Comparison of ENCODE assay signal across 18 cellular contexts in the genomic region with DNA sequence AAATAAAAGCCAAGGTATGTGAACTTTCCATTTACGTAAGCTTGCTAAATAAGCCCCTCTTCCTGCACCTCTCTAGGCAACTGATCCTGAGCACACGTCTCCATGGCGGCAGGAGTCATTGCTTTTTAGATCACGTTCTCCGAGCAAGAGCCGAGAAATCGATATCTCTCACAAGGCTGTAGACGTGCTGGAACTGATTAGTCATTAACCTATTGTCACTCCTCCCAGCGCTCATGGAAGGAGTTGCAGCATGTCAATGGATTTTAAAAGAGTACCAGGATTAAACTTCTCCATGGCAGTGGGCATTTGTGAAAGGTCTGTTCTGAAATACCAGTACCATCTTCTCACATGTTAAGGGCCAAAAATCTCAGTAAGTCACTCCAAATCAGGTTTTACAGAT. TPM values are rescaled to one million over a fixed set of nuclear protein-coding genes. Genes with fewer than 3 reads are reported as not detected.
DNase-seq lines count a peak whose midpoint lies in the region; ATAC-seq, FAIRE-seq and TF ChIP-seq lines count a peak whose summit lies in the region.
"Had no signal": no experiment of that assay in that cellular context is flagged by ENCODE, and none has a peak within 500 bp of the region (broad histone marks: within the 10 kb centered on the region; RNA-seq: fewer than 3 reads in every experiment).

No MANE protein-coding gene starts in this region.

- 67% methylated on average over 9 of the region's 9 CpGs for WGBS in esophagus muscularis mucosa

- no peaks in the 10 kb centered on the region for H3K9me3 Mint-ChIP-seq in progenitor cell of endocrine pancreas (ENCODE audit: low read depth)

- no peak overlapping the region for H3K4me2 ChIP-seq in PC-3 (ENCODE audit: low read length)

- H3K27ac Mint-ChIP-seq in progenitor cell of endocrine pancreas, result peak overlapping the region; percentile 47
- H3K27ac Mint-ChIP-seq: B cell, immature natural killer cell had no signal

- H3K36me3 Mint-ChIP-seq in progenitor cell of endocrine pancreas (ENCODE audit: insufficient read depth), result no peaks in the 10 kb centered on the region
- H3K36me3 Mint-ChIP-seq: immature natural killer cell had no signal

- DNase-seq in HT-29 (ENCODE audit: low spot score) (peak; percentile 66), PC-3 (peak; percentile 40), esophagus muscularis mucosa (ENCODE audit: extremely low spot score) (peak; percentile 31), progenitor cell of endocrine pancreas (ENCODE audit: low spot score, unreplicated experiment) (peak; percentile 26), D721Med (ENCODE audit: insufficient read length, low spot score) (no peak)
- DNase-seq in stimulated activated CD4-positive, alpha-beta T cell treated with anti-CD3 and anti-CD28 coated beads, Interleukin-2, amount 100 ng/mL, for 48 hours, result no peak
- DNase-seq: activated CD4-positive, CD25-positive, alpha-beta regulatory T cell treated with anti-CD3 and anti-CD28 coated beads, Interleukin-2, amount 50 U/mL, for 72 hours; activated CD8-positive, alpha-beta memory T cell treated with anti-CD3 and anti-CD28 coated beads, Interleukin-2, amount 50 U/mL, for 4 hours; activated naive CD4-positive, alpha-beta T cell treated with Interleukin-2 at 50 U/mL for 16 hours; immature natural killer cell; NCI-H187; stimulated activated CD4-positive, alpha-beta T cell treated with anti-CD3 and anti-CD28 coated beads, Interleukin-2, amount 100 ng/mL, for 24 hours had no signal

- H3K27me3 ChIP-seq in PC-3 (ENCODE audit: low read length), result peaks cover 14% of the 10 kb centered on the region
- peaks cover 0 to 19% (median 0%) of the 10 kb centered on the region in 4 donors for H3K27me3 ChIP-seq in esophagus muscularis mucosa

- H3K4me3 ChIP-seq in PC-3 (ENCODE audit: low read length), result no peak overlapping the region
- no peak overlapping the region for H3K4me3 ChIP-seq in esophagus muscularis mucosa
- H3K4me3 ChIP-seq: cardiac muscle cell had no signal

- no peak for FAIRE-seq in D721Med (lab: Jason Lieb, UNC)
- FAIRE-seq: frontal cortex had no signal

- H3K4me1 ChIP-seq in PC-3 (ENCODE audit: insufficient read depth, low read length) (no peaks in the 10 kb centered on the region), esophagus muscularis mucosa (peaks cover 5 to 32% (median 10%) of the 10 kb centered on the region in 4 donors)

- H3F3A ChIP-seq in PC-3 (ENCODE audit: low read length, unreplicated experiment), result no peaks in the 10 kb centered on the region

- TF ChIP-seq EP300 in esophagus muscularis mucosa (IDR thresholded peaks at IDR 0.05), result no peak

- H3K36me3 ChIP-seq in PC-3 (ENCODE audit: low read depth, low read length), result no peaks in the 10 kb centered on the region
- H3K36me3 ChIP-seq in esophagus muscularis mucosa, result no peaks in the 10 kb centered on the region
- H3K36me3 ChIP-seq: cardiac muscle cell had no signal

- H3K9ac ChIP-seq in PC-3 (ENCODE audit: low read length), result no peak overlapping the region

- peaks cover 19% of the 10 kb centered on the region for H3K27me3 Mint-ChIP-seq in progenitor cell of endocrine pancreas

- TF ChIP-seq CTCF in PC-3 (conservative IDR thresholded peaks at IDR 0.05; ENCODE audit: low read depth, low read length), result peak; percentile 18; the same call in 1 of the 2 replicates
- TF ChIP-seq CTCF in esophagus muscularis mucosa (IDR thresholded peaks at IDR 0.05), result no peak
- peak; percentile 55 for TF ChIP-seq CTCF in progenitor cell of endocrine pancreas (IDR thresholded peaks at IDR 0.05; ENCODE audit: unreplicated experiment)
- no peak for TF ChIP-seq CTCF in D721Med (IDR thresholded peaks at IDR 0.05; ENCODE audit: insufficient read depth, missing control alignments)

- H3K4me3 Mint-ChIP-seq in progenitor cell of endocrine pancreas (ENCODE audit: low read depth), result no peak overlapping the region
- H3K4me3 Mint-ChIP-seq: B cell, immature natural killer cell had no signal

- CTCF ChIA-PET in PC-3 (lab: Charles Lee), result no interaction called here

- no peaks in the 10 kb centered on the region for H3K79me2 ChIP-seq in PC-3 (ENCODE audit: low read length)

- no peak overlapping the region for H2AFZ ChIP-seq in PC-3 (ENCODE audit: low read length)

- no peak for TF ChIP-seq POLR2A in esophagus muscularis mucosa (IDR thresholded peaks at IDR 0.05; ENCODE audit: low read depth)

- H3K9me3 ChIP-seq in PC-3 (ENCODE audit: low read length) (no peaks in the 10 kb centered on the region), esophagus muscularis mucosa (no peaks in the 10 kb centered on the region)

- H3K9me2 ChIP-seq in PC-3 (replicated peaks; ENCODE audit: low read length), result no peaks in the 10 kb centered on the region

- POLR2A ChIA-PET in PC-3 (lab: Charles Lee; ENCODE audit: unreplicated experiment), result no interaction called here

- H3K27ac ChIP-seq in PC-3 (ENCODE audit: low read length) (no peak overlapping the region), esophagus muscularis mucosa (replicated peaks in 1 of 4) (no peak overlapping the region)
- H3K27ac ChIP-seq: cardiac muscle cell, HL-60 had no signal

- no peaks in the 10 kb centered on the region for H4K20me1 ChIP-seq in PC-3 (ENCODE audit: low read length)

- H3K4me1 Mint-ChIP-seq in progenitor cell of endocrine pancreas (ENCODE audit: low read depth), result peaks cover 19% of the 10 kb centered on the region
- H3K4me1 Mint-ChIP-seq: B cell, immature natural killer cell had no signal

- ATAC-seq in PC-3 (no peak), HG03432 (IDR thresholded peaks at IDR 0.05; ENCODE audit: unreplicated experiment) (no peak), HG02623 (IDR thresholded peaks at IDR 0.05; ENCODE audit: unreplicated experiment) (no peak)

- intact Hi-C loops in PC-3 (cut with micrococcal nuclease), result no loop called here
- intact Hi-C loops in esophagus muscularis mucosa (cut with DNase I), result loop anchor here (10.0 kb wide), 1 partner anchor 756 kb away; a partner anchor contains a TSS

- BruUV-seq in PC-3 (replicated peaks; lab: Mats Ljungman, UMichigan), result no TSS peak

RNA-seq across cellular contexts. Expression of a gene that starts 4.7 kb away (rescaled TPM):
- not detected in 2 replicates for total RNA-seq in HT-29 (2014; rRNA removed; shearing (Covaris generic))
- total RNA-seq in PC-3 (2014; rRNA removed) (not detected in 2 replicates), esophagus muscularis mucosa (1 to 10 TPM; 4.8 to 9.1 (median 5.7) TPM), progenitor cell of endocrine pancreas (4.5 and 8.7 TPM in 2 replicates)
- total RNA-seq: B cell had no signal

Comparison
In these comparisons a context has a peak if more than half of its experiments do, and no peak if none do; other contexts are left out.
1. DNase-seq: peak in HT-29 (single experiment), PC-3 (single experiment), esophagus muscularis mucosa (single experiment) and progenitor cell of endocrine pancreas (single experiment); none in stimulated activated CD4-positive, alpha-beta T cell treated with anti-CD3 and anti-CD28 coated beads, Interleukin-2, amount 100 ng/mL, for 48 hours (0 of 2) and D721Med (single experiment).
2. CTCF ChIP-seq: peak in PC-3 (single experiment) and progenitor cell of endocrine pancreas (single experiment); none in esophagus muscularis mucosa (0 of 3) and D721Med (single experiment).